Comparison of ENCODE assay signal across 2 cellular contexts in genomic region chr1:43225168-43225567, GRCh38.
TF ChIP-seq lines count a peak whose summit lies in the region.

No MANE protein-coding gene starts in this region.

TF ChIP-seq in IMR-90, 13 proteins besides CTCF, POLR2A, EP300 and RAD21:
- peak; percentile 57; the same call in 1 of the 2 replicates for TF ChIP-seq USF2 (IDR thresholded peaks at IDR 0.05; ENCODE audit: low read depth, low read length)
- no peak for TF ChIP-seq SMC3 (IDR thresholded peaks at IDR 0.05; ENCODE audit: low read depth, low read length)
TF ChIP-seq in IMR-90: peak in this region for 1.

TF ChIP-seq in WTC11, 78 proteins besides CTCF, POLR2A, EP300 and RAD21:
- TF ChIP-seq SOX15 (CRISPR knock-in tag; IDR thresholded peaks at IDR 0.05) (no peak), JAZF1 (CRISPR knock-in tag; IDR thresholded peaks at IDR 0.05) (no peak), CBFB (CRISPR knock-in tag; IDR thresholded peaks at IDR 0.05; ENCODE audit: low read depth) (no peak), ZNF416 (CRISPR knock-in tag; IDR thresholded peaks at IDR 0.05) (no peak), NFYB (CRISPR knock-in tag; conservative IDR thresholded peaks at IDR 0.05; ENCODE audit: low read depth) (no peak), CDX4 (CRISPR knock-in tag; IDR thresholded peaks at IDR 0.05; ENCODE audit: borderline replicate concordance) (no peak), PRRX2 (CRISPR knock-in tag; IDR thresholded peaks at IDR 0.05) (no peak), HMGA2 (CRISPR knock-in tag; IDR thresholded peaks at IDR 0.05) (no peak), ATF6 (CRISPR knock-in tag; IDR thresholded peaks at IDR 0.05) (no peak), TEAD4 (CRISPR knock-in tag; IDR thresholded peaks at IDR 0.05) (no peak), ZNF317 (CRISPR knock-in tag; IDR thresholded peaks at IDR 0.05; ENCODE audit: borderline replicate concordance, low read depth) (no peak), MYBL2 (CRISPR knock-in tag; IDR thresholded peaks at IDR 0.05) (no peak), NR2C2 (CRISPR knock-in tag; IDR thresholded peaks at IDR 0.05) (no peak), SMAD3 (CRISPR knock-in tag; IDR thresholded peaks at IDR 0.05; ENCODE audit: borderline replicate concordance) (no peak), ZNF138 (CRISPR knock-in tag; conservative IDR thresholded peaks at IDR 0.05) (no peak), GABPB1 (CRISPR knock-in tag; IDR thresholded peaks at IDR 0.05) (no peak), KAT7 (CRISPR knock-in tag; IDR thresholded peaks at IDR 0.05; ENCODE audit: borderline replicate concordance) (no peak), NR3C1 (CRISPR knock-in tag; conservative IDR thresholded peaks at IDR 0.05; ENCODE audit: low read depth) (no peak)
